Comparison of ENCODE assay signal across 1 cellular context in the genomic region with DNA sequence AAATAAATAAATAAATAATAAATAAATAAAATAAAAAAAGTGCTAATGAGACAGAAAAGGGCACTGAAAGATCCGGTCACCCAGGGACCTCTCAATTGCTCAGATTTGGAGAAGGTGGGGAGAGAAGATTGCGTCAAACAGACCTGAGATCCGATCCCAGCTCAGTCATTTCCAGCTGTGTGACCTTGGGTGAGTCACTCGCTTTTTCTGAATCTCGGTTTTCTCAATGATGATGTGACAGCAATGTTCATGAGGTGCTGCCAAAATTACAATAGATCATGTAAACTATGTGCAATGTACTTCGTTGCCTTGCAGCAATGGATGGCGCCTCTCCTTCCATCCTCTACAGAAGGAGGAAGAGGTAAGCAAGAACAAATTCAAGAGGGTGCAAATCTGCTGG.
A peak's percentile ranks its signal among the peaks of the same experiment; 100 is the strongest.
TF ChIP-seq lines count a peak whose summit lies in the region.

No MANE protein-coding gene starts in this region.

TF ChIP-seq in K562, 482 proteins besides CTCF, POLR2A, EP300 and RAD21 (continued from another document):
- TF ChIP-seq, protein P1, sequence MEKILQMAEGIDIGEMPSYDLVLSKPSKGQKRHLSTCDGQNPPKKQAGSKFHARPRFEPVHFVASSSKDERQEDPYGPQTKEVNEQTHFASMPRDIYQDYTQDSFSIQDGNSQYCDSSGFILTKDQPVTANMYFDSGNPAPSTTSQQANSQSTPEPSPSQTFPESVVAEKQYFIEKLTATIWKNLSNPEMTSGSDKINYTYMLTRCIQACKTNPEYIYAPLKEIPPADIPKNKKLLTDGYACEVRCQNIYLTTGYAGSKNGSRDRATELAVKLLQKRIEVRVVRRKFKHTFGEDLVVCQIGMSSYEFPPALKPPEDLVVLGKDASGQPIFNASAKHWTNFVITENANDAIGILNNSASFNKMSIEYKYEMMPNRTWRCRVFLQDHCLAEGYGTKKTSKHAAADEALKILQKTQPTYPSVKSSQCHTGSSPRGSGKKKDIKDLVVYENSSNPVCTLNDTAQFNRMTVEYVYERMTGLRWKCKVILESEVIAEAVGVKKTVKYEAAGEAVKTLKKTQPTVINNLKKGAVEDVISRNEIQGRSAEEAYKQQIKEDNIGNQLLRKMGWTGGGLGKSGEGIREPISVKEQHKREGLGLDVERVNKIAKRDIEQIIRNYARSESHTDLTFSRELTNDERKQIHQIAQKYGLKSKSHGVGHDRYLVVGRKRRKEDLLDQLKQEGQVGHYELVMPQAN (IDR thresholded peaks at IDR 0.05; ENCODE audit: borderline replicate concordance), result no peak
- TF ChIP-seq STAT5B (CRISPR knock-in tag; IDR thresholded peaks at IDR 0.05), result no peak
- peak; percentile 22 for TF ChIP-seq RBM25 (IDR thresholded peaks at IDR 0.05; ENCODE audit: low read depth, low read length, severe bottlenecking)
- TF ChIP-seq CBFA2T3 (IDR thresholded peaks at IDR 0.05), result peak; percentile 49
- peak; percentile 12; the same call in 1 of the 2 replicates for TF ChIP-seq ZNF316 (IDR thresholded peaks at IDR 0.05)
- peak; percentile 51 to 65; a peak in 3 of 4 replicates for TF ChIP-seq KDM1A (IDR thresholded peaks at IDR 0.05)
- no peak for TF ChIP-seq RFX1 (IDR thresholded peaks at IDR 0.05)
- TF ChIP-seq SMARCE1 (IDR thresholded peaks at IDR 0.05), result no peak
- peak; percentile 19 for TF ChIP-seq MEIS2 (IDR thresholded peaks at IDR 0.05; ENCODE audit: partially characterized antibody)
- no peak for TF ChIP-seq KLF6 (CRISPR knock-in tag; IDR thresholded peaks at IDR 0.05; ENCODE audit: borderline replicate concordance)
- TF ChIP-seq, protein P2, sequence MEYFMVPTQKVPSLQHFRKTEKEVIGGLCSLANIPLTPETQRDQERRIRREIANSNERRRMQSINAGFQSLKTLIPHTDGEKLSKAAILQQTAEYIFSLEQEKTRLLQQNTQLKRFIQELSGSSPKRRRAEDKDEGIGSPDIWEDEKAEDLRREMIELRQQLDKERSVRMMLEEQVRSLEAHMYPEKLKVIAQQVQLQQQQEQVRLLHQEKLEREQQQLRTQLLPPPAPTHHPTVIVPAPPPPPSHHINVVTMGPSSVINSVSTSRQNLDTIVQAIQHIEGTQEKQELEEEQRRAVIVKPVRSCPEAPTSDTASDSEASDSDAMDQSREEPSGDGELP (CRISPR knock-in tag; IDR thresholded peaks at IDR 0.05; ENCODE audit: borderline replicate concordance), result no peak
TF ChIP-seq in K562: peak in this region for 8.
